ENCODE assay signal across 1 cellular context in genomic region chr5:92255605-92256004, GRCh38.
TF ChIP-seq lines count a peak whose summit lies in the region.

No MANE protein-coding gene starts in this region.

TF ChIP-seq in HEK293, 187 proteins besides CTCF, POLR2A, EP300 and RAD21:
- TF ChIP-seq ZNF280D (tag by site-specific recombination; IDR thresholded peaks at IDR 0.05) (peak; percentile 87; the same call in 1 of the 2 replicates), ZNF580 (tag by site-specific recombination; IDR thresholded peaks at IDR 0.05) (peak; percentile 52; the same call in 1 of the 2 replicates), ZNF146 (tag by site-specific recombination; IDR thresholded peaks at IDR 0.05) (peak; percentile 94)
